ENCODE assay signal across 11 cellular contexts in genomic region chr7:100544386-100544785, GRCh38. TPM values are rescaled to one million over a fixed set of nuclear protein-coding genes. Genes with fewer than 3 reads are reported as not detected.
DNase-seq lines count a peak whose midpoint lies in the region; ATAC-seq, FAIRE-seq and TF ChIP-seq lines count a peak whose summit lies in the region.
"Had no signal": no experiment of that assay in that cellular context is flagged by ENCODE, and none has a peak within 500 bp of the region (broad histone marks: within the 10 kb centered on the region; RNA-seq: fewer than 3 reads in every experiment).

No MANE protein-coding gene starts in this region.

- FAIRE-seq in HepG2 (lab: Jason Lieb, UNC): peak; percentile 88
- FAIRE-seq: H1 had no signal

- H3K4me2 ChIP-seq in SK-N-SH: no peak overlapping the region; the same call in 1 of the 2 replicates
- peak overlapping the region; percentile 86 for H3K4me2 ChIP-seq in HepG2 (ENCODE audit: low read depth, low read length)

- H3K4me3 Mint-ChIP-seq in activated T-helper 17 cell treated with anti-CD3 and anti-CD28 coated beads, Interleukin-2, amount 50 U/mL, for 72 hours: peak overlapping the region; percentile 74

- H3K27ac Mint-ChIP-seq in activated T-helper 17 cell treated with anti-CD3 and anti-CD28 coated beads, Interleukin-2, amount 50 U/mL, for 72 hours: peak overlapping the region; percentile 96

- WGBS in SK-N-SH (ENCODE audit: low lambda C conversion rate): 82% methylated on average over 5 of the region's 5 CpGs
- 0% methylated on average over 5 of the region's 5 CpGs for WGBS in HepG2 (ENCODE audit: low lambda C conversion rate)

- TF ChIP-seq CTCF in SK-N-SH (IDR thresholded peaks at IDR 0.05): no peak
- 0 out of 2 replicates have a peak, but pooled peaks have one; percentile 24 for TF ChIP-seq CTCF in HepG2 (CRISPR knock-in tag; IDR thresholded peaks at IDR 0.05)

- peak overlapping the region; percentile 89; a peak in 3 of 4 replicates for H3K27ac ChIP-seq in SK-N-SH (ENCODE audit: low read depth in 2 of 2, low read length in 1 of 2)
- peak overlapping the region; percentile 94 for H3K27ac ChIP-seq in HepG2 (ENCODE audit: extremely low read length, insufficient read depth, low read length)
- peak overlapping the region; percentile 31 for H3K27ac ChIP-seq in substantia nigra (ENCODE audit: low read depth, low read length, poor library complexity, severe bottlenecking)
- no peak overlapping the region for H3K27ac ChIP-seq in SJCRH30

- CTCF ChIA-PET in SK-N-SH (lab: Yijun Ruan, JAX): interaction anchor here (1.2 to 19.1 kb wide), 8 partner anchors 17 to 90 kb away, joined by 3 to 353 read pairs (median 7); partner anchors contain the start of genes MOSPD3 and NYAP1
- CTCF ChIA-PET in HepG2 (lab: Yijun Ruan, JAX; ENCODE audit: low intra/inter-chr PET ratio, low total read pairs): no interaction called here

- H3K36me3 Mint-ChIP-seq in activated T-helper 17 cell treated with anti-CD3 and anti-CD28 coated beads, Interleukin-2, amount 50 U/mL, for 72 hours (ENCODE audit: low read depth): peaks cover 91% of the 10 kb centered on the region

- H4K20me1 ChIP-seq in SK-N-SH (ENCODE audit: insufficient read depth): no peaks in the 10 kb centered on the region
- no peaks in the 10 kb centered on the region for H4K20me1 ChIP-seq in HepG2 (ENCODE audit: insufficient read depth, low read length)

- no peak overlapping the region for H3K9ac ChIP-seq in SK-N-SH
- H3K9ac ChIP-seq in HepG2 (ENCODE audit: insufficient read depth, low read depth, low read length): peak overlapping the region; percentile 76

- intact Hi-C loops in HepG2 (cut with micrococcal nuclease; ENCODE audit: unreplicated experiment): no loop called here

- H3K9me2 ChIP-seq in SK-N-SH: no peaks in the 10 kb centered on the region

- H2AFZ ChIP-seq in SK-N-SH (ENCODE audit: low read depth) (no peak overlapping the region), HepG2 (ENCODE audit: low read length) (no peak overlapping the region)

- peaks cover 27% of the 10 kb centered on the region; the same call in 1 of the 2 replicates for H3K79me2 ChIP-seq in SK-N-SH (ENCODE audit: insufficient read depth)
- peaks cover 79% of the 10 kb centered on the region for H3K79me2 ChIP-seq in HepG2 (ENCODE audit: insufficient read depth, low read length)

- in situ Hi-C loops in HepG2 (cut with HindIII; ENCODE audit: extremely low pct_ligation_motif_present, low pct_unique_long_range_greater_than_20kb): no loop called here

- H3K4me1 ChIP-seq in SK-N-SH (ENCODE audit: control insufficient read depth in 1 of 2, insufficient read depth in 2 of 2, low read depth in 1 of 2, low read length in 1 of 2) (peaks cover 40 to 48% of the 10 kb centered on the region in 2 experiments), HepG2 (ENCODE audit: insufficient read depth, low read length) (peaks cover 82% of the 10 kb centered on the region), SJCRH30 (peaks cover 13% of the 10 kb centered on the region)

- no peaks in the 10 kb centered on the region for H3K27me3 Mint-ChIP-seq in activated T-helper 17 cell treated with anti-CD3 and anti-CD28 coated beads, Interleukin-2, amount 50 U/mL, for 72 hours

- TF ChIP-seq RAD21 in SK-N-SH (IDR thresholded peaks at IDR 0.05; ENCODE audit: low read length) (no peak), HepG2 (CRISPR knock-in tag; IDR thresholded peaks at IDR 0.05) (no peak)

- POLR2A ChIA-PET in SK-N-SH (lab: Yijun Ruan, JAX) (interaction anchor here (0.6 to 0.7 kb wide), 2 partner anchors 26 to 54 kb away, joined by 3 read pairs; no protein-coding TSS in a partner anchor), HepG2 (lab: Yijun Ruan, JAX) (interaction anchor here (1.2 to 2.4 kb wide), 8 partner anchors 11 to 345 kb away, joined by 3 to 14 read pairs (median 6); partner anchors contain the start of genes MEPCE, TSC22D4, UFSP1 and ZCWPW1)

- H3K4me1 Mint-ChIP-seq in activated T-helper 17 cell treated with anti-CD3 and anti-CD28 coated beads, Interleukin-2, amount 50 U/mL, for 72 hours: peaks cover 65% of the 10 kb centered on the region

- H3F3A ChIP-seq in SK-N-SH (replicated peaks; ENCODE audit: insufficient read depth): peaks cover 36% of the 10 kb centered on the region

- DNase-seq in SK-N-SH: no peak
- DNase-seq in HepG2 (ENCODE audit: low spot score): peak; percentile 76
- DNase-seq in substantia nigra (lab: John Stamatoyannopoulos, UW): no peak
- no peak for DNase-seq in AG08395 (ENCODE audit: low spot score)
- DNase-seq in SJCRH30: no peak
- no peak for DNase-seq in SHP77 (lab: John Stamatoyannopoulos, UW)
- DNase-seq: NCI-H345 had no signal

- no peak overlapping the region for H3K4me3 ChIP-seq in SK-N-SH (ENCODE audit: low read depth in 2 of 2, low read length in 1 of 2)
- peak overlapping the region; percentile 38 to 43 (median 39) for H3K4me3 ChIP-seq in HepG2 (replicated peaks in 1 of 3; ENCODE audit: insufficient read depth in 1 of 3, low read depth in 2 of 3, low read length in 3 of 3)
- H3K4me3 ChIP-seq in SJCRH30: no peak overlapping the region

- no peak for TF ChIP-seq EP300 in SK-N-SH (IDR thresholded peaks at IDR 0.05; ENCODE audit: borderline replicate concordance in 1 of 2, low read depth in 1 of 2, low read length in 1 of 2)
- peak in 1 of 2 experiments; percentile 84; a peak in 2 of 4 replicates for TF ChIP-seq EP300 in HepG2 (IDR thresholded peaks at IDR 0.05; ENCODE audit: low read depth in 2 of 2, low read length in 2 of 2)
- no peak; the same call in 1 of the 2 replicates for TF ChIP-seq EP300 in HepG2 (CRISPR knock-in tag; IDR thresholded peaks at IDR 0.05; ENCODE audit: borderline replicate concordance)

- no TSS peak for BruUV-seq in HepG2 (replicated peaks; lab: Mats Ljungman, UMichigan)

- no peak for ATAC-seq in SK-N-SH treated with all-trans-retinoic acid at 6 μM for 48 hours
- peak; percentile 3 for ATAC-seq in activated T-helper 17 cell treated with anti-CD3 and anti-CD28 coated beads, Interleukin-2, amount 50 U/mL, for 72 hours (replicated peaks)
- no peak for ATAC-seq in HepG2

- H3K9me3 ChIP-seq in SK-N-SH (no peaks in the 10 kb centered on the region), HepG2 (ENCODE audit: low read length) (no peaks in the 10 kb centered on the region), SJCRH30 (replicated peaks) (no peaks in the 10 kb centered on the region)

- TF ChIP-seq POLR2A in HepG2 (IDR thresholded peaks at IDR 0.05; ENCODE audit: insufficient read depth in 1 of 2, low read depth in 2 of 2, low read length in 2 of 2): no peak

- H3K36me3 ChIP-seq in SK-N-SH (replicated peaks in 1 of 2; ENCODE audit: control insufficient read depth in 1 of 2, insufficient read depth in 2 of 2, low read length in 1 of 2): peaks cover 0 to 3% of the 10 kb centered on the region in 2 experiments
- peaks cover 2 to 22% of the 10 kb centered on the region in 2 experiments for H3K36me3 ChIP-seq in HepG2 (replicated peaks in 1 of 2; ENCODE audit: control insufficient read depth in 1 of 2, insufficient read depth in 2 of 2, low read length in 2 of 2)
- H3K36me3 ChIP-seq in SJCRH30: no peaks in the 10 kb centered on the region

- H3K27me3 ChIP-seq in SK-N-SH (ENCODE audit: insufficient read depth) (no peaks in the 10 kb centered on the region), HepG2 (ENCODE audit: control insufficient read depth in 1 of 2, insufficient read depth in 2 of 2, low read length in 2 of 2) (no peaks in the 10 kb centered on the region; a peak in 1 of 5 replicates), SJCRH30 (no peaks in the 10 kb centered on the region)

- no peaks in the 10 kb centered on the region for H3K9me3 Mint-ChIP-seq in activated T-helper 17 cell treated with anti-CD3 and anti-CD28 coated beads, Interleukin-2, amount 50 U/mL, for 72 hours

RNA-seq across cellular contexts. Expression of gene AGFG2, which starts 5.4 kb away (rescaled TPM):
- polyA plus RNA-seq in SK-N-SH (2012; rRNA removed) (16.1 and 23.1 TPM in 2 replicates), HepG2 (2011; rRNA removed) (125 and 127 TPM in 2 replicates)
- 9.1 and 10.0 TPM in 2 replicates for polyA plus RNA-seq in SK-N-SH (2012; cell fraction: cytosol; rRNA removed)
- 29.2 and 35.1 TPM in 2 replicates for polyA plus RNA-seq in SK-N-SH (2012; cell fraction: nucleus; rRNA removed)
- 10 to 100 TPM; 48.3 to 50.7 TPM for total RNA-seq in activated T-helper 17 cell treated with anti-CD3 and anti-CD28 coated beads, Interleukin-2, amount 50 U/mL, for 72 hours
- total RNA-seq in HepG2 (2016; rRNA removed; fragmentation: Illumina TruSeq; extraction: Trizol): 117 and 132 TPM in 2 replicates
- 31.9 and 33.3 TPM in 2 replicates for total RNA-seq in HepG2 (2016; cell fraction: cytosol; rRNA removed; fragmentation: Illumina TruSeq; extraction: Trizol; ENCODE audit: low read depth)
- total RNA-seq in HepG2 (2016; cell fraction: insoluble cytoplasmic fraction; rRNA removed; fragmentation: Illumina TruSeq; extraction: Trizol): 111 and 137 TPM in 2 replicates
- total RNA-seq in HepG2 (2016; cell fraction: membrane; rRNA removed; fragmentation: Illumina TruSeq; extraction: Trizol): 66.9 and 73.0 TPM in 2 replicates
- total RNA-seq in HepG2 (2016; cell fraction: nucleus; rRNA removed; fragmentation: Illumina TruSeq; extraction: Trizol): 58.2 and 67.9 TPM in 2 replicates
- polyA plus RNA-seq in HepG2 (2011; cell fraction: cytosol; rRNA removed): 56.3 and 126 TPM in 2 replicates
- polyA plus RNA-seq in HepG2 (2011; cell fraction: nucleus; rRNA removed): 211 and 341 TPM in 2 replicates
- polyA plus RNA-seq in HepG2 (2012): 63.5 and 68.9 TPM in 2 replicates
- 20.7 and 23.5 TPM in 2 replicates for polyA plus RNA-seq in HepG2 (2016; cell fraction: cytosol; fragmentation: Illumina TruSeq; extraction: Trizol; ENCODE audit: low read depth)
- 136 and 157 TPM in 2 replicates for polyA plus RNA-seq in HepG2 (2016; cell fraction: insoluble cytoplasmic fraction; fragmentation: Illumina TruSeq; extraction: Trizol; ENCODE audit: low read depth)
- 44.8 and 50.5 TPM in 2 replicates for polyA plus RNA-seq in HepG2 (2016; cell fraction: membrane; fragmentation: Illumina TruSeq; extraction: Trizol; ENCODE audit: low read depth)
- 131 TPM in 2 replicates for polyA plus RNA-seq in HepG2 (2016; cell fraction: nucleus; fragmentation: Illumina TruSeq; extraction: Trizol; ENCODE audit: insufficient read depth, low read depth)
- polyA minus RNA-seq in HepG2 (2011; rRNA and poly(A)+ RNA removed; ENCODE audit: low replicate concordance): 24.8 and 334 TPM in 2 replicates
- polyA minus RNA-seq in HepG2 (2011; cell fraction: cytosol; rRNA and poly(A)+ RNA removed): 131 and 176 TPM in 2 replicates
- polyA minus RNA-seq in HepG2 (2011; cell fraction: nucleus; rRNA and poly(A)+ RNA removed): 107 and 124 TPM in 2 replicates
- total RNA-seq in SJCRH30 (2014; rRNA removed; shearing (Covaris generic)): 7.2 and 9.0 TPM in 2 replicates

RNA-seq across cellular contexts. Expression of gene SAP25, which starts 29.3 kb away (rescaled TPM):
- polyA plus RNA-seq in SK-N-SH (2012; rRNA removed): 1.0 and 1.2 TPM in 2 replicates
- polyA plus RNA-seq in SK-N-SH (2012; cell fraction: cytosol; rRNA removed): 0.18 TPM in 1 of 2 replicates, not detected in the other
- polyA plus RNA-seq in SK-N-SH (2012; cell fraction: nucleus; rRNA removed): 8.7 and 22.8 TPM in 2 replicates
- total RNA-seq in activated T-helper 17 cell treated with anti-CD3 and anti-CD28 coated beads, Interleukin-2, amount 50 U/mL, for 72 hours: 10 to 100 TPM in 1 of 2 donors, 1 to 10 TPM in 1; 7.6 to 12.9 TPM
- 0.15 TPM in 1 of 2 replicates, not detected in the other for total RNA-seq in HepG2 (2016; rRNA removed; fragmentation: Illumina TruSeq; extraction: Trizol)
- not detected in 2 replicates for total RNA-seq in HepG2 (2016; cell fraction: cytosol; rRNA removed; fragmentation: Illumina TruSeq; extraction: Trizol; ENCODE audit: low read depth)
- total RNA-seq in HepG2 (2016; cell fraction: insoluble cytoplasmic fraction; rRNA removed; fragmentation: Illumina TruSeq; extraction: Trizol): not detected in 2 replicates
- not detected in 2 replicates for total RNA-seq in HepG2 (2016; cell fraction: membrane; rRNA removed; fragmentation: Illumina TruSeq; extraction: Trizol)
- total RNA-seq in HepG2 (2016; cell fraction: nucleus; rRNA removed; fragmentation: Illumina TruSeq; extraction: Trizol): not detected in 2 replicates
- 0.20 TPM in 2 replicates for polyA plus RNA-seq in HepG2 (2011; rRNA removed)
- polyA plus RNA-seq in HepG2 (2011; cell fraction: cytosol; rRNA removed): 0.13 TPM in 1 of 2 replicates, not detected in the other
- 2.5 and 2.6 TPM in 2 replicates for polyA plus RNA-seq in HepG2 (2011; cell fraction: nucleus; rRNA removed)
- 0.70 and 1.9 TPM in 2 replicates for polyA plus RNA-seq in HepG2 (2012)
- 0.32 and 0.41 TPM in 2 replicates for polyA plus RNA-seq in HepG2 (2016; cell fraction: cytosol; fragmentation: Illumina TruSeq; extraction: Trizol; ENCODE audit: low read depth)
- not detected in 2 replicates for polyA plus RNA-seq in HepG2 (2016; cell fraction: insoluble cytoplasmic fraction; fragmentation: Illumina TruSeq; extraction: Trizol; ENCODE audit: low read depth)
- not detected in 2 replicates for polyA plus RNA-seq in HepG2 (2016; cell fraction: membrane; fragmentation: Illumina TruSeq; extraction: Trizol; ENCODE audit: low read depth)
- not detected in 2 replicates for polyA plus RNA-seq in HepG2 (2016; cell fraction: nucleus; fragmentation: Illumina TruSeq; extraction: Trizol; ENCODE audit: insufficient read depth, low read depth)
- not detected in 2 replicates for polyA minus RNA-seq in HepG2 (2011; rRNA and poly(A)+ RNA removed; ENCODE audit: low replicate concordance)
- polyA minus RNA-seq in HepG2 (2011; cell fraction: cytosol; rRNA and poly(A)+ RNA removed): not detected in 2 replicates
- polyA minus RNA-seq in HepG2 (2011; cell fraction: nucleus; rRNA and poly(A)+ RNA removed): not detected in 2 replicates
- total RNA-seq in SJCRH30 (2014; rRNA removed; shearing (Covaris generic)): 0.30 and 1.2 TPM in 2 replicates

RNA-seq across cellular contexts. Expression of gene LRCH4, which starts 41.5 kb away (rescaled TPM):
- polyA plus RNA-seq in SK-N-SH (2012; rRNA removed) (24.2 and 29.8 TPM in 2 replicates), HepG2 (2011; rRNA removed) (9.3 and 11.1 TPM in 2 replicates)
- polyA plus RNA-seq in SK-N-SH (2012; cell fraction: cytosol; rRNA removed): 6.4 and 8.9 TPM in 2 replicates
- polyA plus RNA-seq in SK-N-SH (2012; cell fraction: nucleus; rRNA removed): 189 and 213 TPM in 2 replicates
- 10 to 100 TPM; 81.1 to 96.4 TPM for total RNA-seq in activated T-helper 17 cell treated with anti-CD3 and anti-CD28 coated beads, Interleukin-2, amount 50 U/mL, for 72 hours
- 2.9 and 7.0 TPM in 2 replicates for total RNA-seq in HepG2 (2016; rRNA removed; fragmentation: Illumina TruSeq; extraction: Trizol)
- 10.0 and 10.9 TPM in 2 replicates for total RNA-seq in HepG2 (2016; cell fraction: cytosol; rRNA removed; fragmentation: Illumina TruSeq; extraction: Trizol; ENCODE audit: low read depth)
- 3.0 and 6.9 TPM in 2 replicates for total RNA-seq in HepG2 (2016; cell fraction: insoluble cytoplasmic fraction; rRNA removed; fragmentation: Illumina TruSeq; extraction: Trizol)
- total RNA-seq in HepG2 (2016; cell fraction: membrane; rRNA removed; fragmentation: Illumina TruSeq; extraction: Trizol): 2.9 and 3.8 TPM in 2 replicates
- total RNA-seq in HepG2 (2016; cell fraction: nucleus; rRNA removed; fragmentation: Illumina TruSeq; extraction: Trizol): 9.9 and 11.5 TPM in 2 replicates
- 1.9 and 2.9 TPM in 2 replicates for polyA plus RNA-seq in HepG2 (2011; cell fraction: cytosol; rRNA removed)
- 106 and 117 TPM in 2 replicates for polyA plus RNA-seq in HepG2 (2011; cell fraction: nucleus; rRNA removed)
- polyA plus RNA-seq in HepG2 (2012): 10.1 and 13.5 TPM in 2 replicates
- 1.1 and 1.2 TPM in 2 replicates for polyA plus RNA-seq in HepG2 (2016; cell fraction: cytosol; fragmentation: Illumina TruSeq; extraction: Trizol; ENCODE audit: low read depth)
- 5.9 and 7.3 TPM in 2 replicates for polyA plus RNA-seq in HepG2 (2016; cell fraction: insoluble cytoplasmic fraction; fragmentation: Illumina TruSeq; extraction: Trizol; ENCODE audit: low read depth)
- polyA plus RNA-seq in HepG2 (2016; cell fraction: membrane; fragmentation: Illumina TruSeq; extraction: Trizol; ENCODE audit: low read depth): 1.5 and 2.1 TPM in 2 replicates
- 38.5 and 39.0 TPM in 2 replicates for polyA plus RNA-seq in HepG2 (2016; cell fraction: nucleus; fragmentation: Illumina TruSeq; extraction: Trizol; ENCODE audit: insufficient read depth, low read depth)
- 11.4 and 13.8 TPM in 2 replicates for polyA minus RNA-seq in HepG2 (2011; rRNA and poly(A)+ RNA removed; ENCODE audit: low replicate concordance)
- 8.0 and 17.6 TPM in 2 replicates for polyA minus RNA-seq in HepG2 (2011; cell fraction: cytosol; rRNA and poly(A)+ RNA removed)
- polyA minus RNA-seq in HepG2 (2011; cell fraction: nucleus; rRNA and poly(A)+ RNA removed): 25.9 and 27.4 TPM in 2 replicates
- 19.8 and 33.2 TPM in 2 replicates for total RNA-seq in SJCRH30 (2014; rRNA removed; shearing (Covaris generic))

RNA-seq across cellular contexts. Expression of gene FBXO24, which starts 41.7 kb away (rescaled TPM):
- 0.71 and 0.94 TPM in 2 replicates for polyA plus RNA-seq in SK-N-SH (2012; rRNA removed)
- polyA plus RNA-seq in SK-N-SH (2012; cell fraction: cytosol; rRNA removed): 0.52 and 0.54 TPM in 2 replicates
- 3.3 and 3.7 TPM in 2 replicates for polyA plus RNA-seq in SK-N-SH (2012; cell fraction: nucleus; rRNA removed)
- 1 to 10 TPM; 1.5 to 5.6 TPM for total RNA-seq in activated T-helper 17 cell treated with anti-CD3 and anti-CD28 coated beads, Interleukin-2, amount 50 U/mL, for 72 hours
- total RNA-seq in HepG2 (2016; rRNA removed; fragmentation: Illumina TruSeq; extraction: Trizol): 0.13 and 0.20 TPM in 2 replicates
- 0.18 and 0.61 TPM in 2 replicates for total RNA-seq in HepG2 (2016; cell fraction: cytosol; rRNA removed; fragmentation: Illumina TruSeq; extraction: Trizol; ENCODE audit: low read depth)
- 0.24 TPM in 1 of 2 replicates, not detected in the other for total RNA-seq in HepG2 (2016; cell fraction: insoluble cytoplasmic fraction; rRNA removed; fragmentation: Illumina TruSeq; extraction: Trizol)
- total RNA-seq in HepG2 (2016; cell fraction: membrane; rRNA removed; fragmentation: Illumina TruSeq; extraction: Trizol): 0.12 and 0.21 TPM in 2 replicates
- total RNA-seq in HepG2 (2016; cell fraction: nucleus; rRNA removed; fragmentation: Illumina TruSeq; extraction: Trizol): 0.56 TPM in 1 of 2 replicates, not detected in the other
- 0.31 and 0.55 TPM in 2 replicates for polyA plus RNA-seq in HepG2 (2011; rRNA removed)
- 0.31 and 0.32 TPM in 2 replicates for polyA plus RNA-seq in HepG2 (2011; cell fraction: cytosol; rRNA removed)
- 2.0 and 2.1 TPM in 2 replicates for polyA plus RNA-seq in HepG2 (2011; cell fraction: nucleus; rRNA removed)
- polyA plus RNA-seq in HepG2 (2012): 0.15 and 0.31 TPM in 2 replicates
- 0.08 and 0.10 TPM in 2 replicates for polyA plus RNA-seq in HepG2 (2016; cell fraction: cytosol; fragmentation: Illumina TruSeq; extraction: Trizol; ENCODE audit: low read depth)
- polyA plus RNA-seq in HepG2 (2016; cell fraction: insoluble cytoplasmic fraction; fragmentation: Illumina TruSeq; extraction: Trizol; ENCODE audit: low read depth): 0.21 and 0.26 TPM in 2 replicates
- polyA plus RNA-seq in HepG2 (2016; cell fraction: membrane; fragmentation: Illumina TruSeq; extraction: Trizol; ENCODE audit: low read depth): 0.14 and 0.22 TPM in 2 replicates
- 0.38 and 0.51 TPM in 2 replicates for polyA plus RNA-seq in HepG2 (2016; cell fraction: nucleus; fragmentation: Illumina TruSeq; extraction: Trizol; ENCODE audit: insufficient read depth, low read depth)
- 0.80 and 0.94 TPM in 2 replicates for polyA minus RNA-seq in HepG2 (2011; rRNA and poly(A)+ RNA removed; ENCODE audit: low replicate concordance)
- not detected in 2 replicates for polyA minus RNA-seq in HepG2 (2011; cell fraction: cytosol; rRNA and poly(A)+ RNA removed)
- 0.26 and 0.50 TPM in 2 replicates for polyA minus RNA-seq in HepG2 (2011; cell fraction: nucleus; rRNA and poly(A)+ RNA removed)
- total RNA-seq in SJCRH30 (2014; rRNA removed; shearing (Covaris generic)): 0.10 TPM in 1 of 2 replicates, not detected in the other
- total RNA-seq: HT1080 had no signal

RNA-seq across cellular contexts. Expression of gene PCOLCE, which starts 57.8 kb away (rescaled TPM):
- polyA plus RNA-seq in SK-N-SH (2012; rRNA removed): 190 and 448 TPM in 2 replicates
- 153 and 201 TPM in 2 replicates for polyA plus RNA-seq in SK-N-SH (2012; cell fraction: cytosol; rRNA removed)
- polyA plus RNA-seq in SK-N-SH (2012; cell fraction: nucleus; rRNA removed): 1,146 and 1,459 TPM in 2 replicates
- 10 to 100 TPM; 10.7 to 22.2 TPM for total RNA-seq in activated T-helper 17 cell treated with anti-CD3 and anti-CD28 coated beads, Interleukin-2, amount 50 U/mL, for 72 hours
- 3.9 and 16.0 TPM in 2 replicates for total RNA-seq in HepG2 (2016; rRNA removed; fragmentation: Illumina TruSeq; extraction: Trizol)
- 2.1 and 2.3 TPM in 2 replicates for total RNA-seq in HepG2 (2016; cell fraction: cytosol; rRNA removed; fragmentation: Illumina TruSeq; extraction: Trizol; ENCODE audit: low read depth)
- total RNA-seq in HepG2 (2016; cell fraction: insoluble cytoplasmic fraction; rRNA removed; fragmentation: Illumina TruSeq; extraction: Trizol): 3.3 and 18.3 TPM in 2 replicates
- 1.9 and 2.0 TPM in 2 replicates for total RNA-seq in HepG2 (2016; cell fraction: membrane; rRNA removed; fragmentation: Illumina TruSeq; extraction: Trizol)
- 20.4 and 23.8 TPM in 2 replicates for total RNA-seq in HepG2 (2016; cell fraction: nucleus; rRNA removed; fragmentation: Illumina TruSeq; extraction: Trizol)
- polyA plus RNA-seq in HepG2 (2011; rRNA removed): 5.3 and 6.9 TPM in 2 replicates
- 3.1 and 3.4 TPM in 2 replicates for polyA plus RNA-seq in HepG2 (2011; cell fraction: cytosol; rRNA removed)
- 62.1 and 64.1 TPM in 2 replicates for polyA plus RNA-seq in HepG2 (2011; cell fraction: nucleus; rRNA removed)
- polyA plus RNA-seq in HepG2 (2012): 15.6 and 28.9 TPM in 2 replicates
- polyA plus RNA-seq in HepG2 (2016; cell fraction: cytosol; fragmentation: Illumina TruSeq; extraction: Trizol; ENCODE audit: low read depth): 3.5 and 3.8 TPM in 2 replicates
- polyA plus RNA-seq in HepG2 (2016; cell fraction: insoluble cytoplasmic fraction; fragmentation: Illumina TruSeq; extraction: Trizol; ENCODE audit: low read depth): 6.3 and 9.1 TPM in 2 replicates
- polyA plus RNA-seq in HepG2 (2016; cell fraction: membrane; fragmentation: Illumina TruSeq; extraction: Trizol; ENCODE audit: low read depth): 3.4 and 3.6 TPM in 2 replicates
- 81.2 and 84.3 TPM in 2 replicates for polyA plus RNA-seq in HepG2 (2016; cell fraction: nucleus; fragmentation: Illumina TruSeq; extraction: Trizol; ENCODE audit: insufficient read depth, low read depth)
- 1.7 and 2.2 TPM in 2 replicates for polyA minus RNA-seq in HepG2 (2011; rRNA and poly(A)+ RNA removed; ENCODE audit: low replicate concordance)
- polyA minus RNA-seq in HepG2 (2011; cell fraction: cytosol; rRNA and poly(A)+ RNA removed): 3.4 and 4.9 TPM in 2 replicates
- 7.1 and 9.0 TPM in 2 replicates for polyA minus RNA-seq in HepG2 (2011; cell fraction: nucleus; rRNA and poly(A)+ RNA removed)
- 41.2 and 43.4 TPM in 2 replicates for total RNA-seq in SJCRH30 (2014; rRNA removed; shearing (Covaris generic))

Comparison
In these comparisons a context has a peak if more than half of its experiments do, and no peak if none do; other contexts are left out.
1. H3K4me3 ChIP-seq: peak in HepG2 (3 of 3); none in SK-N-SH (0 of 2) and SJCRH30 (single experiment).
2. Of the 25 proteins assayed by ChIP-seq in both HepG2 and SK-N-SH: peak only in HepG2: CTCF, FOSL2, POLR2AphosphoS5 and RXRA; only in SK-N-SH: none; in both: none; in neither: 20; mixed calls (peak in some experiments, not most) for 1.